ENCODE assay signal across 8 cellular contexts in genomic region chr18:55589625-55590291, GRCh38. TPM values are rescaled to one million over a fixed set of nuclear protein-coding genes. Genes with fewer than 3 reads are reported as not detected.
DNase-seq lines count a peak whose midpoint lies in the region; ATAC-seq, FAIRE-seq and TF ChIP-seq lines count a peak whose summit lies in the region.

No MANE protein-coding gene starts in this region.

- H3K9me1 ChIP-seq in K562 (ENCODE audit: control insufficient read depth, insufficient read depth, low read length) = no peaks in the 10 kb centered on the region

- TF ChIP-seq RAD21 in K562 (CRISPR knock-in tag; conservative IDR thresholded peaks at IDR 0.05 in 1 of 2, IDR thresholded peaks at IDR 0.05 in 1 of 2) = no peak

- H3K79me2 ChIP-seq in K562 (ENCODE audit: control insufficient read depth, insufficient read depth, low read length) = peaks cover 42% of the 10 kb centered on the region

- H3K27me3 ChIP-seq in K562 (ENCODE audit: control insufficient read depth in 2 of 2, insufficient read depth in 2 of 2, low read length in 2 of 2) (no peaks in the 10 kb centered on the region), aorta (ENCODE audit: control insufficient read depth in 1 of 2, insufficient read depth in 2 of 2, low read length in 1 of 2) (no peaks in the 10 kb centered on the region)

- TF ChIP-seq POLR2A in GM12891 (IDR thresholded peaks at IDR 0.05; ENCODE audit: low read depth, low read length) (peak; percentile 66; the same call in 1 of the 2 replicates), K562 (conservative IDR thresholded peaks at IDR 0.05) (peak; percentile 84)

- no peaks in the 10 kb centered on the region for H4K20me1 ChIP-seq in K562 (replicated peaks; ENCODE audit: control insufficient read depth, insufficient read depth, low read length)

- H3K36me3 ChIP-seq in K562 (ENCODE audit: control insufficient read depth, insufficient read depth, low read length) = no peaks in the 10 kb centered on the region
- H3K36me3 ChIP-seq in aorta (ENCODE audit: control insufficient read depth in 1 of 2, insufficient read depth in 2 of 2, low read length in 1 of 2) = no peaks in the 10 kb centered on the region

- peak overlapping the region; percentile 76 for H3K27ac Mint-ChIP-seq in T-helper 2 cell treated with Interferon-gamma antibody and Interleukin-4, amounts not matched to agents 5 μg/mL and 100 μg/mL, for 36 hours

- peaks cover 26% of the 10 kb centered on the region for H3K4me1 Mint-ChIP-seq in T-helper 2 cell treated with Interferon-gamma antibody and Interleukin-4, amounts not matched to agents 5 μg/mL and 100 μg/mL, for 36 hours (ENCODE audit: low read depth)

- WGBS in K562 (ENCODE audit: insufficient coverage, low coverage, missing lambda C conversion rate) = 0% methylated on average over 25 of the region's 37 CpGs
- 1 to 2% methylated on average over 31 to 37 of the region's 37 CpGs for WGBS in aorta, 2 donors

- TF ChIP-seq CTCF in K562 (IDR thresholded peaks at IDR 0.05 in 2 of 3, conservative IDR thresholded peaks at IDR 0.05 in 1 of 3; ENCODE audit: insufficient read depth in 2 of 3, low read depth in 1 of 3, low read length in 3 of 3) = no peak

- H3K4me3 ChIP-seq in K562 (peak overlapping the region; percentile 63), aorta (ENCODE audit: low read length in 2 of 2) (peak overlapping the region; percentile 96 to 99)

- peak overlapping the region; percentile 89 for H3K27ac ChIP-seq in K562 (ENCODE audit: extremely low read depth, low read depth, low read length)
- H3K27ac ChIP-seq in aorta (ENCODE audit: low read depth in 1 of 2, low read length in 2 of 2) = peak overlapping the region; percentile 9 to 66

- H3K27me3 Mint-ChIP-seq in T-helper 2 cell treated with Interferon-gamma antibody and Interleukin-4, amounts not matched to agents 5 μg/mL and 100 μg/mL, for 36 hours (ENCODE audit: low read depth) = peaks cover 36% of the 10 kb centered on the region

- peak; percentile 92 for FAIRE-seq in GM12891 (lab: Jason Lieb, UNC)
- peak; percentile 85 for FAIRE-seq in K562 (lab: Jason Lieb, UNC)

- CTCF ChIA-PET in K562 (lab: Yijun Ruan, JAX; ENCODE audit: low intra/inter-chr PET ratio) = no interaction called here

- ATAC-seq in HG02870 (IDR thresholded peaks at IDR 0.05; ENCODE audit: unreplicated experiment) = peak; percentile 78
- peak; percentile 76 for ATAC-seq in K562
- ATAC-seq in aorta (ENCODE audit: low FRiP score) = peak; percentile 98

- H3K9me3 Mint-ChIP-seq in T-helper 2 cell treated with Interferon-gamma antibody and Interleukin-4, amounts not matched to agents 5 μg/mL and 100 μg/mL, for 36 hours = no peaks in the 10 kb centered on the region

- H3K4me2 ChIP-seq in K562 (ENCODE audit: insufficient read depth, low read length) = peak overlapping the region; percentile 86

- in situ Hi-C loops in K562 (cut with MboI) = no loop called here

- no TSS peak for BruUV-seq in K562 (replicated peaks; lab: Mats Ljungman, UMichigan)

- peak; percentile 24; the same call in 1 of the 2 replicates for TF ChIP-seq EP300 in K562 (IDR thresholded peaks at IDR 0.05; ENCODE audit: low read length)

- intact Hi-C loops in K562 (cut with micrococcal nuclease) = loop anchor here (2.0 to 5.0 kb wide), 4 partner anchors 67 to 191 kb away; no protein-coding TSS in a partner anchor
- intact Hi-C loops in aorta (cut with DNase I) = loop anchor here (5.0 to 10.0 kb wide), 7 partner anchors 115 to 347 kb away; no protein-coding TSS in a partner anchor

- peaks cover 2% of the 10 kb centered on the region for H3K36me3 Mint-ChIP-seq in T-helper 2 cell treated with Interferon-gamma antibody and Interleukin-4, amounts not matched to agents 5 μg/mL and 100 μg/mL, for 36 hours (ENCODE audit: low read depth)

- peak overlapping the region; percentile 91 for H3K4me3 Mint-ChIP-seq in T-helper 2 cell treated with Interferon-gamma antibody and Interleukin-4, amounts not matched to agents 5 μg/mL and 100 μg/mL, for 36 hours

- H3K9me3 ChIP-seq in K562 (replicated peaks; ENCODE audit: control insufficient read depth, insufficient read depth, low read depth, low read length) (no peaks in the 10 kb centered on the region), aorta (ENCODE audit: control insufficient read depth, low read length) (no peaks in the 10 kb centered on the region)

- POLR2A ChIA-PET in K562 (lab: Yijun Ruan, JAX) = interaction anchor here (0.6 to 1.0 kb wide), 3 partner anchors 13 to 166 kb away, joined by 3 to 4 read pairs (median 3); no protein-coding TSS in a partner anchor

- peak overlapping the region; percentile 84 to 90 for H3K9ac ChIP-seq in K562 (ENCODE audit: insufficient read depth in 1 of 2, low read depth in 2 of 2, low read length in 2 of 2)

- H3K4me1 ChIP-seq in K562 (replicated peaks in 1 of 2; ENCODE audit: control insufficient read depth in 2 of 2, insufficient read depth in 2 of 2, low read length in 2 of 2) (peaks cover 6 to 34% of the 10 kb centered on the region in 2 experiments), aorta (ENCODE audit: control insufficient read depth in 1 of 2, insufficient read depth in 2 of 2, low read length in 2 of 2) (no peaks in the 10 kb centered on the region)

- peak overlapping the region; percentile 79 for H2AFZ ChIP-seq in K562 (ENCODE audit: low read depth, low read length)

- peak; percentile 66 for DNase-seq in GM12891 (ENCODE audit: insufficient read length, low spot score)
- peak; percentile 90 for DNase-seq in NCI-H187 (lab: John Stamatoyannopoulos, UW)
- peak; percentile 85 for DNase-seq in T-helper 2 cell treated with Interferon-gamma antibody and Interleukin-4, amounts not matched to agents 5 μg/mL and 100 μg/mL, for 36 hours (ENCODE audit: low spot score)
- peak; percentile 85 to 95 (median 86) for DNase-seq in K562 (ENCODE audit: extremely low read depth in 1 of 4, low spot score in 3 of 4)
- DNase-seq in hypothalamus (lab: John Stamatoyannopoulos, UW) = peak; percentile 52 to 95 (median 90)
- DNase-seq in renal cortical epithelial cell (ENCODE audit: low read depth) = peak; percentile 80
- DNase-seq in aorta = peak; percentile 98 to 99

TF ChIP-seq in GM12891, 5 proteins besides CTCF, POLR2A, EP300 and RAD21:
- TF ChIP-seq TAF1 (IDR thresholded peaks at IDR 0.05; ENCODE audit: low read depth, low read length) (peak; percentile 87), PAX5 (IDR thresholded peaks at IDR 0.05; ENCODE audit: insufficient read depth, low read length, severe bottlenecking) (no peak), POU2F2 (IDR thresholded peaks at IDR 0.05; ENCODE audit: low read depth, low read length) (peak; percentile 76; the same call in 1 of the 2 replicates), SPI1 (IDR thresholded peaks at IDR 0.05; ENCODE audit: low read depth, low read length) (0 out of 2 replicates have a peak, but pooled peaks have one; percentile 1), POLR2AphosphoS5 (IDR thresholded peaks at IDR 0.05; ENCODE audit: low read depth, low read length) (peak; percentile 56; the same call in 1 of the 2 replicates)

TF ChIP-seq in K562, 482 proteins besides CTCF, POLR2A, EP300 and RAD21 (continues in another document):
- TF ChIP-seq ZBTB7A (IDR thresholded peaks at IDR 0.05; ENCODE audit: borderline replicate concordance, control insufficient read depth, low read depth, low read length) (no peak), SMC3 (conservative IDR thresholded peaks at IDR 0.05; ENCODE audit: insufficient read depth, low read depth, low read length) (no peak), RNF2 (IDR thresholded peaks at IDR 0.05) (peak; percentile 61), MAZ (CRISPR knock-in tag; conservative IDR thresholded peaks at IDR 0.05 in 1 of 2, IDR thresholded peaks at IDR 0.05 in 1 of 2) (peak; percentile 61 to 87; a peak in 3 of 4 replicates), NCOA6 (IDR thresholded peaks at IDR 0.05) (no peak), BCOR (IDR thresholded peaks at IDR 0.05) (peak; percentile 41; the same call in 1 of the 2 replicates), MECOM (CRISPR knock-in tag; IDR thresholded peaks at IDR 0.05) (0 out of 2 replicates have a peak, but pooled peaks have one; percentile 22), CHD1 (IDR thresholded peaks at IDR 0.05; ENCODE audit: low read length) (no peak), TRIM24 (IDR thresholded peaks at IDR 0.05) (no peak), KDM2B (CRISPR knock-in tag; IDR thresholded peaks at IDR 0.05) (no peak), JUN (IDR thresholded peaks at IDR 0.05; ENCODE audit: borderline replicate concordance, low read depth, low read length) (no peak), JUN (CRISPR knock-in tag; IDR thresholded peaks at IDR 0.05; ENCODE audit: borderline replicate concordance) (no peak), SMAD4 (CRISPR knock-in tag; conservative IDR thresholded peaks at IDR 0.05) (peak; percentile 91), ZKSCAN1 (IDR thresholded peaks at IDR 0.05; ENCODE audit: low read depth, low read length) (no peak), MED1 (CRISPR knock-in tag; IDR thresholded peaks at IDR 0.05; ENCODE audit: borderline replicate concordance) (no peak), NFE2 (IDR thresholded peaks at IDR 0.05; ENCODE audit: low read depth) (peak; percentile 40; the same call in 1 of the 2 replicates)

RNA-seq across cellular contexts. Expression of gene TCF4, which starts 1.8 kb away (rescaled TPM):
- 23.4 TPM for polyA plus RNA-seq in GM12891 (2012; ENCODE audit: low read depth, missing spikeins)
- total RNA-seq in K562 (2011; cell fraction: chromatin; rRNA removed; ENCODE audit: low replicate concordance) = 45.5 and 85.0 TPM in 2 replicates
- total RNA-seq in K562 (2011; cell fraction: nucleolus; rRNA removed) = 14.8 and 17.6 TPM in 2 replicates
- 40.0 and 62.5 TPM in 2 replicates for total RNA-seq in K562 (2011; cell fraction: nucleoplasm; rRNA removed)
- total RNA-seq in K562 (2014; rRNA removed) (10.7 and 14.3 TPM in 2 replicates), K562 (2014; rRNA removed; fragmentation: Illumina TruSeq; extraction: Trizol) (19.4 and 21.8 TPM in 2 replicates), K562 (2015; rRNA removed; fragmentation: Illumina TruSeq; extraction: Trizol) (17.8 and 18.2 TPM in 2 replicates), K562 (2021) (22.9 and 24.7 TPM in 2 replicates), renal cortical epithelial cell (2.8 and 11.0 TPM in 2 replicates), aorta (100 to 1,000 TPM; 108 to 297 TPM)
- polyA plus RNA-seq in K562 (2011; rRNA removed) (19.2 and 19.4 TPM in 2 replicates), K562 (2014; fragmentation: Illumina TruSeq; extraction: Trizol) (10.8 and 15.2 TPM in 2 replicates), K562 (2014; fragmentation: Nextera tagmentation; extraction: Ambion mirVana) (10 to 100 TPM in 1 of 2 experiments, 1 to 10 TPM in 1; 4.8 to 10.0 TPM), K562 (2014; rRNA removed) (8.4 and 8.6 TPM in 2 replicates), aorta (10 to 100 TPM; 11.8 to 42.2 TPM)
- polyA plus RNA-seq in K562 (2011; cell fraction: cytosol; rRNA removed) = 12.0 and 16.7 TPM in 2 replicates
- polyA plus RNA-seq in K562 (2011; cell fraction: nucleus; rRNA removed) = 25.4 and 32.0 TPM in 2 replicates
- polyA plus RNA-seq in K562 (2012) = 10.3 and 11.8 TPM in 2 replicates
- 53.3 and 60.8 TPM in 2 replicates for polyA minus RNA-seq in K562 (2011; rRNA and poly(A)+ RNA removed)
- 13.0 and 18.2 TPM in 2 replicates for polyA minus RNA-seq in K562 (2011; cell fraction: cytosol; rRNA and poly(A)+ RNA removed)
- 39.3 and 82.2 TPM in 2 replicates for polyA minus RNA-seq in K562 (2011; cell fraction: nucleus; rRNA and poly(A)+ RNA removed)

Comparison
In these comparisons a context has a peak if more than half of its experiments do, and no peak if none do; other contexts are left out.
1. Peak in every context shown above with its lines: DNase-seq, ATAC-seq, H3K4me3 ChIP-seq and H3K27ac ChIP-seq.